In genomic region chr4:89110541-89110985, GRCh38 we compare ENCODE assay signal across 8 cellular contexts.
DNase-seq lines count a peak whose midpoint lies in the region; ATAC-seq lines count a peak whose summit lies in the region.

No MANE protein-coding gene starts in this region.

- peaks cover 7% of the 10 kb centered on the region for H3K9me3 Mint-ChIP-seq in central memory CD8-positive, alpha-beta T cell

- H3K9ac ChIP-seq in ES-I3 (ENCODE audit: low read depth, low read length) (peak overlapping the region; percentile 90), mucosa of stomach (ENCODE audit: low read length) (peak overlapping the region; percentile 56)

- H3K27me3 Mint-ChIP-seq in central memory CD8-positive, alpha-beta T cell, result peaks cover 40% of the 10 kb centered on the region

- peak; percentile 2 for DNase-seq in NCI-H1092 (lab: John Stamatoyannopoulos, UW)
- no peak for DNase-seq in central memory CD8-positive, alpha-beta T cell (ENCODE audit: low spot score in 2 of 2)
- DNase-seq in NCI-H524 treated with DMSO at 0.1 percent for 48 hours (lab: John Stamatoyannopoulos, UW), result no peak
- no peak for DNase-seq in activated CD4-positive, alpha-beta T cell treated with anti-CD3 and anti-CD28 coated beads for 48 hours
- DNase-seq in central memory CD4-positive, alpha-beta T cell, result no peak
- DNase-seq in GM03348 (ENCODE audit: low spot score), result no peak

- H3K4me3 ChIP-seq in mucosa of stomach (ENCODE audit: low read length), result peak overlapping the region; percentile 44

- H3K36me3 ChIP-seq in ES-I3 (ENCODE audit: insufficient read depth, low read length) (0 out of 2 replicates have a peak, but pooled peaks cover 4% of the 10 kb centered on the region), mucosa of stomach (ENCODE audit: control insufficient read depth, insufficient read depth, low read length) (no peaks in the 10 kb centered on the region)

- H3K4me3 Mint-ChIP-seq in central memory CD8-positive, alpha-beta T cell, result peak overlapping the region; percentile 89

- ATAC-seq in central memory CD8-positive, alpha-beta T cell (replicated peaks; ENCODE audit: extremely low read depth, poor library complexity, severe bottlenecking), result no peak

- H3K9me3 ChIP-seq in ES-I3 (ENCODE audit: control insufficient read depth, insufficient read depth, low read length) (peaks cover 2% of the 10 kb centered on the region; the same call in 1 of the 2 replicates), mucosa of stomach (ENCODE audit: control insufficient read depth, low read length) (no peaks in the 10 kb centered on the region)

- no peaks in the 10 kb centered on the region; the same call in 1 of the 2 replicates for H3K4me1 ChIP-seq in ES-I3 (ENCODE audit: insufficient read depth, low read length)
- H3K4me1 ChIP-seq in mucosa of stomach (ENCODE audit: control insufficient read depth, insufficient read depth, low read length), result no peaks in the 10 kb centered on the region

- H3K36me3 Mint-ChIP-seq in central memory CD8-positive, alpha-beta T cell (ENCODE audit: insufficient read depth), result peaks cover 6% of the 10 kb centered on the region

- H3K4me1 Mint-ChIP-seq in central memory CD8-positive, alpha-beta T cell, result peaks cover 25% of the 10 kb centered on the region

- H3K27me3 ChIP-seq in mucosa of stomach (ENCODE audit: control insufficient read depth, insufficient read depth, low read length), result peaks cover 11% of the 10 kb centered on the region

- H3K27ac Mint-ChIP-seq in central memory CD8-positive, alpha-beta T cell (ENCODE audit: low read depth), result peak overlapping the region; percentile 1
